Comparison of ENCODE assay signal across 19 cellular contexts in genomic region chr5:1396029-1396816, GRCh38. TPM values are rescaled to one million over a fixed set of nuclear protein-coding genes. Genes with fewer than 3 reads are reported as not detected.
A peak's percentile ranks its signal among the peaks of the same experiment; 100 is the strongest.
DNase-seq lines count a peak whose midpoint lies in the region; ATAC-seq, FAIRE-seq and TF ChIP-seq lines count a peak whose summit lies in the region.
"Had no signal": no experiment of that assay in that cellular context is flagged by ENCODE, and none has a peak within 500 bp of the region (broad histone marks: within the 10 kb centered on the region; RNA-seq: fewer than 3 reads in every experiment).

No MANE protein-coding gene starts in this region.

- H3K4me1 ChIP-seq in right atrium auricular region (no peaks in the 10 kb centered on the region), K562 (replicated peaks in 1 of 2; ENCODE audit: control insufficient read depth in 2 of 2, insufficient read depth in 2 of 2, low read length in 2 of 2) (peaks cover 0 to 4% of the 10 kb centered on the region in 2 experiments; a peak in 1 of 5 replicates)

- no peak overlapping the region for H3K4me3 ChIP-seq in right atrium auricular region
- H3K4me3 ChIP-seq in K562: no peak overlapping the region
- H3K4me3 ChIP-seq: GM12878, GM23248, PC-9 had no signal

- ATAC-seq in left cardiac atrium: no peak
- ATAC-seq in K562: no peak
- no peak for ATAC-seq in stimulated activated effector memory CD8-positive, alpha-beta T cell treated with anti-CD3 and anti-CD28 coated beads, Interleukin-12 subunit alpha, Interleukin-12 subunit beta, amount 100 ng/mL, for 72 hours
- ATAC-seq in HG02973 (IDR thresholded peaks at IDR 0.05; ENCODE audit: unreplicated experiment): no peak
- ATAC-seq: GM12878 had no signal

- CTCF ChIA-PET in K562 (lab: Yijun Ruan, JAX; ENCODE audit: low intra/inter-chr PET ratio): no interaction called here

- TF ChIP-seq CTCF in right atrium auricular region (IDR thresholded peaks at IDR 0.05) (no peak), K562 (IDR thresholded peaks at IDR 0.05 in 2 of 3, conservative IDR thresholded peaks at IDR 0.05 in 1 of 3; ENCODE audit: insufficient read depth in 2 of 3, low read depth in 1 of 3, low read length in 3 of 3) (no peak)

- intact Hi-C loops in left cardiac atrium (cut with DNase I) (no loop called here), K562 (cut with micrococcal nuclease) (no loop called here)

- peaks cover 0 to 5% of the 10 kb centered on the region in 2 donors for H3K9me3 ChIP-seq in right atrium auricular region
- H3K9me3 ChIP-seq in K562 (replicated peaks; ENCODE audit: control insufficient read depth, insufficient read depth, low read depth, low read length): no peaks in the 10 kb centered on the region

- in situ Hi-C loops in K562 (cut with MboI): no loop called here

- H3K9me3 Mint-ChIP-seq in stimulated activated effector memory CD8-positive, alpha-beta T cell treated with anti-CD3 and anti-CD28 coated beads, Interleukin-12 subunit alpha, Interleukin-12 subunit beta, amount 100 ng/mL, for 72 hours: peaks cover 8% of the 10 kb centered on the region

- no TSS peak for BruUV-seq in K562 (replicated peaks; lab: Mats Ljungman, UMichigan)

- no peaks in the 10 kb centered on the region for H3K27me3 ChIP-seq in right atrium auricular region
- H3K27me3 ChIP-seq in K562 (ENCODE audit: control insufficient read depth in 2 of 2, insufficient read depth in 2 of 2, low read length in 2 of 2): peaks cover 47 to 81% of the 10 kb centered on the region in 2 experiments

- H2AFZ ChIP-seq in K562 (ENCODE audit: low read depth, low read length): no peak overlapping the region
- H2AFZ ChIP-seq: GM23248, PC-9 had no signal

- TF ChIP-seq POLR2A in K562 (conservative IDR thresholded peaks at IDR 0.05): no peak

- H3K9ac ChIP-seq in K562 (ENCODE audit: insufficient read depth in 1 of 2, low read depth in 2 of 2, low read length in 2 of 2): no peak overlapping the region
- H3K9ac ChIP-seq: GM23248 had no signal

- TF ChIP-seq RAD21 in K562 (CRISPR knock-in tag; conservative IDR thresholded peaks at IDR 0.05 in 1 of 2, IDR thresholded peaks at IDR 0.05 in 1 of 2): no peak

- no peak for FAIRE-seq in K562 (lab: Jason Lieb, UNC)
- FAIRE-seq: A204.1, GM12878 had no signal

- 3% methylated on average over 27 of the region's 27 CpGs for WGBS in K562 (ENCODE audit: insufficient coverage, low coverage, missing lambda C conversion rate)

- H3K4me2 ChIP-seq in K562 (ENCODE audit: insufficient read depth, low read length): no peak overlapping the region
- H3K4me2 ChIP-seq: PC-9 had no signal

- POLR2A ChIA-PET in K562 (lab: Yijun Ruan, JAX): interaction anchor here (0.7 to 0.8 kb wide), 2 partner anchors 11 to 18 kb away, joined by 3 read pairs; no protein-coding TSS in a partner anchor

- H3K36me3 ChIP-seq in right atrium auricular region: no peaks in the 10 kb centered on the region
- no peaks in the 10 kb centered on the region for H3K36me3 ChIP-seq in K562 (ENCODE audit: control insufficient read depth, insufficient read depth, low read length)

- H3K27ac ChIP-seq in right atrium auricular region: no peak overlapping the region
- no peak overlapping the region for H3K27ac ChIP-seq in K562 (ENCODE audit: extremely low read depth, low read depth, low read length)
- H3K27ac ChIP-seq: GM23248, PC-9 had no signal

- no peaks in the 10 kb centered on the region for H3K79me2 ChIP-seq in K562 (ENCODE audit: control insufficient read depth, insufficient read depth, low read length)

- DNase-seq in left cardiac atrium (peak; percentile 10), right atrium auricular region (ENCODE audit: low spot score) (no peak), K562 (ENCODE audit: extremely low read depth in 1 of 4, low spot score in 3 of 4) (no peak), left kidney (ENCODE audit: low read depth, low spot score) (peak; percentile 64), hepatic stellate cell (ENCODE audit: low spot score) (no peak)
- DNase-seq in stimulated activated effector memory CD8-positive, alpha-beta T cell treated with anti-CD3 and anti-CD28 coated beads, Interleukin-12 subunit alpha, Interleukin-12 subunit beta, amount 100 ng/mL, for 72 hours (ENCODE audit: low spot score in 2 of 2): no peak
- DNase-seq in activated CD4-positive, alpha-beta T cell treated with anti-CD3 and anti-CD28 coated beads, Interleukin-2, amount 50 U/mL, for 1 hour: no peak
- DNase-seq: C1 segment of cervical spinal cord, GDM1, GM23248, Kasumi-1, MM.1S, NCI-H1105, NCI-H1694, NCI-H510A treated with DMSO at 0.1 percent for 48 hours, PC-9 had no signal

- H4K20me1 ChIP-seq in K562 (replicated peaks; ENCODE audit: control insufficient read depth, insufficient read depth, low read length): peaks cover 18% of the 10 kb centered on the region

- H3K4me3 Mint-ChIP-seq in stimulated activated effector memory CD8-positive, alpha-beta T cell treated with anti-CD3 and anti-CD28 coated beads, Interleukin-12 subunit alpha, Interleukin-12 subunit beta, amount 100 ng/mL, for 72 hours: no peak overlapping the region

- H3K27ac Mint-ChIP-seq in stimulated activated effector memory CD8-positive, alpha-beta T cell treated with anti-CD3 and anti-CD28 coated beads, Interleukin-12 subunit alpha, Interleukin-12 subunit beta, amount 100 ng/mL, for 72 hours: peak overlapping the region; percentile 56

- no peaks in the 10 kb centered on the region for H3K9me1 ChIP-seq in K562 (ENCODE audit: control insufficient read depth, insufficient read depth, low read length)

- H3K36me3 Mint-ChIP-seq in stimulated activated effector memory CD8-positive, alpha-beta T cell treated with anti-CD3 and anti-CD28 coated beads, Interleukin-12 subunit alpha, Interleukin-12 subunit beta, amount 100 ng/mL, for 72 hours: no peaks in the 10 kb centered on the region

- no peak for TF ChIP-seq EP300 in K562 (IDR thresholded peaks at IDR 0.05; ENCODE audit: low read length)

- no peaks in the 10 kb centered on the region for H3K4me1 Mint-ChIP-seq in stimulated activated effector memory CD8-positive, alpha-beta T cell treated with anti-CD3 and anti-CD28 coated beads, Interleukin-12 subunit alpha, Interleukin-12 subunit beta, amount 100 ng/mL, for 72 hours

TF ChIP-seq in K562, 482 proteins besides CTCF, POLR2A, EP300 and RAD21 (continues in another document):
- TF ChIP-seq ZNF561 (CRISPR knock-in tag; conservative IDR thresholded peaks at IDR 0.05) (no peak), CREB1 (IDR thresholded peaks at IDR 0.05) (no peak), CREB1 (CRISPR knock-in tag; IDR thresholded peaks at IDR 0.05) (no peak), VEZF1 (CRISPR knock-in tag; IDR thresholded peaks at IDR 0.05) (no peak), ZNF408 (CRISPR knock-in tag; IDR thresholded peaks at IDR 0.05; ENCODE audit: low read depth) (no peak)

RNA-seq across cellular contexts. Expression of gene SLC6A3, which starts 49.0 kb away (rescaled TPM):
- total RNA-seq in left cardiac atrium (under 1 TPM in 1 of 2 donors, not detected in 1; 0.06 TPM), right atrium auricular region (under 1 TPM in 1 of 2 donors, not detected in 1; 0.16 TPM), K562 (2014; rRNA removed) (not detected in 2 replicates), K562 (2014; rRNA removed; fragmentation: Illumina TruSeq; extraction: Trizol) (not detected in 2 replicates), K562 (2015; rRNA removed; fragmentation: Illumina TruSeq; extraction: Trizol) (not detected in 2 replicates), K562 (2021) (not detected in 2 replicates)
- total RNA-seq in K562 (2011; cell fraction: chromatin; rRNA removed; ENCODE audit: low replicate concordance): not detected in 2 replicates
- total RNA-seq in K562 (2011; cell fraction: nucleolus; rRNA removed): not detected in 2 replicates
- not detected in 2 replicates for total RNA-seq in K562 (2011; cell fraction: nucleoplasm; rRNA removed)
- polyA plus RNA-seq in K562 (2011; rRNA removed) (not detected in 2 replicates), K562 (2014; fragmentation: Illumina TruSeq; extraction: Trizol) (not detected in 2 replicates), K562 (2014; fragmentation: Nextera tagmentation; extraction: Ambion mirVana) (not detected), K562 (2014; rRNA removed) (not detected in 2 replicates)
- not detected in 2 replicates for polyA plus RNA-seq in K562 (2011; cell fraction: cytosol; rRNA removed)
- not detected in 2 replicates for polyA plus RNA-seq in K562 (2011; cell fraction: nucleus; rRNA removed)
- polyA plus RNA-seq in K562 (2012): not detected in 2 replicates
- not detected in 2 replicates for polyA minus RNA-seq in K562 (2011; rRNA and poly(A)+ RNA removed)
- polyA minus RNA-seq in K562 (2011; cell fraction: cytosol; rRNA and poly(A)+ RNA removed): not detected in 2 replicates
- polyA minus RNA-seq in K562 (2011; cell fraction: nucleus; rRNA and poly(A)+ RNA removed): not detected in 2 replicates
- total RNA-seq: GM12878, GM23248, PC-9 had no signal
- polyA plus RNA-seq: GM23248 had no signal

RNA-seq across cellular contexts. Expression of gene CLPTM1L, which starts 51.3 kb away (rescaled TPM):
- total RNA-seq in left cardiac atrium (10 to 100 TPM; 46.6 to 51.7 TPM), right atrium auricular region (10 to 100 TPM; 56.6 to 85.4 TPM), K562 (2014; rRNA removed) (217 and 249 TPM in 2 replicates), K562 (2014; rRNA removed; fragmentation: Illumina TruSeq; extraction: Trizol) (132 and 136 TPM in 2 replicates), K562 (2015; rRNA removed; fragmentation: Illumina TruSeq; extraction: Trizol) (177 and 179 TPM in 2 replicates), K562 (2021) (145 and 152 TPM in 2 replicates)
- total RNA-seq in K562 (2011; cell fraction: chromatin; rRNA removed; ENCODE audit: low replicate concordance): 215 and 519 TPM in 2 replicates
- 574 and 584 TPM in 2 replicates for total RNA-seq in K562 (2011; cell fraction: nucleolus; rRNA removed)
- 409 and 456 TPM in 2 replicates for total RNA-seq in K562 (2011; cell fraction: nucleoplasm; rRNA removed)
- polyA plus RNA-seq in K562 (2011; rRNA removed) (130 and 184 TPM in 2 replicates), K562 (2014; fragmentation: Illumina TruSeq; extraction: Trizol) (198 and 213 TPM in 2 replicates), K562 (2014; fragmentation: Nextera tagmentation; extraction: Ambion mirVana) (10 to 100 TPM in 1 of 2 experiments, 1 to 10 TPM in 1; 3.5 to 14.1 TPM), K562 (2014; rRNA removed) (180 and 181 TPM in 2 replicates)
- 150 and 221 TPM in 2 replicates for polyA plus RNA-seq in K562 (2011; cell fraction: cytosol; rRNA removed)
- polyA plus RNA-seq in K562 (2011; cell fraction: nucleus; rRNA removed): 196 and 245 TPM in 2 replicates
- 110 and 155 TPM in 2 replicates for polyA plus RNA-seq in K562 (2012)
- polyA minus RNA-seq in K562 (2011; rRNA and poly(A)+ RNA removed): 112 and 228 TPM in 2 replicates
- polyA minus RNA-seq in K562 (2011; cell fraction: cytosol; rRNA and poly(A)+ RNA removed): 74.7 and 93.6 TPM in 2 replicates
- 73.0 and 82.1 TPM in 2 replicates for polyA minus RNA-seq in K562 (2011; cell fraction: nucleus; rRNA and poly(A)+ RNA removed)

Comparison
In these comparisons a context has a peak if more than half of its experiments do, and no peak if none do; other contexts are left out.
1. DNase-seq: peak in left cardiac atrium (single experiment) and left kidney (single experiment); none in right atrium auricular region (single experiment), K562 (0 of 4), stimulated activated effector memory CD8-positive, alpha-beta T cell treated with anti-CD3 and anti-CD28 coated beads, Interleukin-12 subunit alpha, Interleukin-12 subunit beta, amount 100 ng/mL, for 72 hours (0 of 2), activated CD4-positive, alpha-beta T cell treated with anti-CD3 and anti-CD28 coated beads, Interleukin-2, amount 50 U/mL, for 1 hour (single experiment) and hepatic stellate cell (single experiment).